In the genomic region with DNA sequence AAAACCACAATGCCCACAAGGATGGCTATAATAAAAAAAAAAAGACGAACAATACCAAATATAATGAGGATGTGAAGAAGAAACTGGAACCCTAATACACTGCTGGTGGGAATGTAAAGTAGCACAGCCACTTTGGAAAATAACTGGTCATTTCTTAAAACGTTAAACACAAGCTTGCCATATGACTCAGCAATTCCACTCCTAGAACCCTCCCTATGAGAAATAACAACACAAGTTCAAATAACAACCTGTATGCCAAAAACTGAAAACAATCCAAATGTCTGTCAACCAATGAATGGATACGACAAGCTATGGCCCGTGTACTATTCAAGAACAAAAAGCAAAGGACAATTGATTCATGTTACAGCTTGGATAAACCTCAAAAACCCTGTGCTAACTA, we compare ENCODE assay signal across 16 cellular contexts. TPM values are rescaled to one million over a fixed set of nuclear protein-coding genes. Genes with fewer than 3 reads are reported as not detected.
DNase-seq lines count a peak whose midpoint lies in the region; ATAC-seq, FAIRE-seq and TF ChIP-seq lines count a peak whose summit lies in the region.
"Had no signal": no experiment of that assay in that cellular context is flagged by ENCODE, and none has a peak within 500 bp of the region (broad histone marks: within the 10 kb centered on the region; RNA-seq: fewer than 3 reads in every experiment).

No MANE protein-coding gene starts in this region.

- ATAC-seq in HG02870 (IDR thresholded peaks at IDR 0.05; ENCODE audit: unreplicated experiment): no peak

- no peak for TF ChIP-seq CTCF in HFF-Myc (IDR thresholded peaks at IDR 0.05; ENCODE audit: low read depth, low read length, missing control alignments)
- no peak for TF ChIP-seq CTCF in astrocyte (IDR thresholded peaks at IDR 0.05; ENCODE audit: insufficient read depth, low read depth, low read length)
- no peak for TF ChIP-seq CTCF in keratinocyte (optimal IDR thresholded peaks at IDR 0.05 in 1 of 3, IDR thresholded peaks at IDR 0.05 in 1 of 3, conservative IDR thresholded peaks at IDR 0.05 in 1 of 3; ENCODE audit: extremely low read depth in 1 of 3, insufficient read depth in 2 of 3, low read length in 3 of 3)

- H3K27ac ChIP-seq in astrocyte (ENCODE audit: low read depth, low read length): no peak overlapping the region
- H3K27ac ChIP-seq in keratinocyte (ENCODE audit: control insufficient read depth, insufficient read depth, low read length): no peak overlapping the region
- H3K27ac ChIP-seq: neutrophil, tibial artery, VCaP had no signal

- no peaks in the 10 kb centered on the region for H3K27me3 ChIP-seq in astrocyte (ENCODE audit: insufficient read depth, low read length)
- H3K27me3 ChIP-seq in keratinocyte (ENCODE audit: control insufficient read depth, extremely low read depth, insufficient read depth, low read length): no peaks in the 10 kb centered on the region
- H3K27me3 ChIP-seq: neutrophil, tibial artery had no signal

- H3K79me2 ChIP-seq in astrocyte (ENCODE audit: insufficient read depth, low read length) (no peaks in the 10 kb centered on the region), keratinocyte (ENCODE audit: control insufficient read depth, insufficient read depth, low read length) (no peaks in the 10 kb centered on the region)

- H3K4me2 ChIP-seq in astrocyte (ENCODE audit: low read length): peak overlapping the region; percentile 3
- peak overlapping the region; percentile 40 for H3K4me2 ChIP-seq in keratinocyte (ENCODE audit: control insufficient read depth, extremely low read depth, insufficient read depth, low read depth, low read length)

- peak; percentile 66 for FAIRE-seq in astrocyte (lab: Jason Lieb, UNC)
- FAIRE-seq in keratinocyte (lab: Jason Lieb, UNC): peak; percentile 97
- FAIRE-seq: islet of Langerhans, RCC 7860 had no signal

- no peak overlapping the region for H3K4me3 Mint-ChIP-seq in astrocyte (ENCODE audit: unreplicated experiment)
- H3K4me3 Mint-ChIP-seq: CD4-positive, alpha-beta memory T cell had no signal

- H3K9me3 Mint-ChIP-seq in astrocyte (ENCODE audit: unreplicated experiment): no peaks in the 10 kb centered on the region
- H3K9me3 Mint-ChIP-seq: CD4-positive, alpha-beta memory T cell had no signal

- no peaks in the 10 kb centered on the region for H4K20me1 ChIP-seq in astrocyte (ENCODE audit: insufficient read depth, low read length)
- no peaks in the 10 kb centered on the region for H4K20me1 ChIP-seq in keratinocyte (ENCODE audit: control insufficient read depth, extremely low read depth, insufficient read depth, low read length)

- in situ Hi-C loops in ACHN (cut with HindIII; ENCODE audit: low pct_ligation_motif_present, low pct_unique_long_range_greater_than_20kb, low sequenced_read_pairs): no loop called here

- no peak overlapping the region for H3K9ac ChIP-seq in astrocyte (ENCODE audit: low read length)
- no peak overlapping the region for H3K9ac ChIP-seq in keratinocyte (ENCODE audit: control insufficient read depth, extremely low read depth, insufficient read depth, low read length)

- no peaks in the 10 kb centered on the region for H3K9me3 ChIP-seq in astrocyte (ENCODE audit: insufficient read depth, low read depth, low read length)
- H3K9me3 ChIP-seq in keratinocyte (ENCODE audit: control insufficient read depth, low read depth, low read length): no peaks in the 10 kb centered on the region
- H3K9me3 ChIP-seq: neutrophil, tibial artery had no signal

- dilution Hi-C loops in keratinocyte (cut with MboI; ENCODE audit: extremely low pct_ligation_motif_present, low sequenced_read_pairs): no loop called here

- no peaks in the 10 kb centered on the region for H3K36me3 ChIP-seq in astrocyte (ENCODE audit: insufficient read depth, low read length)
- no peaks in the 10 kb centered on the region for H3K36me3 ChIP-seq in keratinocyte (ENCODE audit: control insufficient read depth in 2 of 2, extremely low read depth in 1 of 2, insufficient read depth in 2 of 2, low read length in 2 of 2)
- H3K36me3 ChIP-seq: neutrophil, tibial artery had no signal

- DNase-seq in AG08395 (ENCODE audit: low spot score) (peak; percentile 43), HFF-Myc (ENCODE audit: extremely low read depth, low read depth) (peak; percentile 38), astrocyte (ENCODE audit: low read depth) (peak; percentile 82), keratinocyte (ENCODE audit: low read depth, low spot score) (peak; percentile 63), mesenteric fat pad (ENCODE audit: low spot score) (no peak), hepatic stellate cell (ENCODE audit: low spot score) (no peak), ACHN (no peak)
- DNase-seq: activated effector memory CD4-positive, alpha-beta T cell treated with anti-CD3 and anti-CD28 coated beads, Interleukin-2, amount 50 U/mL, for 16 hours; CD4-positive, alpha-beta memory T cell; NCI-H2171; tibial artery had no signal

- no peaks in the 10 kb centered on the region for H3K9me1 ChIP-seq in keratinocyte (ENCODE audit: control insufficient read depth, extremely low read depth, insufficient read depth, low read length)

- peak overlapping the region; percentile 85 for H3K27ac Mint-ChIP-seq in astrocyte (ENCODE audit: unreplicated experiment)

- H3K4me1 Mint-ChIP-seq in astrocyte (ENCODE audit: low read depth, unreplicated experiment): peaks cover 28% of the 10 kb centered on the region

- H2AFZ ChIP-seq in astrocyte (ENCODE audit: low read depth, low read length) (no peak overlapping the region), keratinocyte (ENCODE audit: control insufficient read depth, low read length) (no peak overlapping the region)

- no peaks in the 10 kb centered on the region for H3K36me3 Mint-ChIP-seq in astrocyte (ENCODE audit: low read depth, unreplicated experiment)
- H3K36me3 Mint-ChIP-seq: CD4-positive, alpha-beta memory T cell had no signal

- H3K4me1 ChIP-seq in astrocyte (ENCODE audit: insufficient read depth, low read length) (peaks cover 16% of the 10 kb centered on the region), keratinocyte (ENCODE audit: control insufficient read depth, extremely low read depth, insufficient read depth, low read length) (peaks cover 43% of the 10 kb centered on the region)

- H3K4me3 ChIP-seq in HFF-Myc (replicated peaks; ENCODE audit: low read depth, low read length): no peak overlapping the region
- no peak overlapping the region for H3K4me3 ChIP-seq in astrocyte (ENCODE audit: insufficient read depth, low read depth, low read length)
- H3K4me3 ChIP-seq in keratinocyte (ENCODE audit: control insufficient read depth in 2 of 3, extremely low read depth in 1 of 3, insufficient read depth in 2 of 3, low read depth in 1 of 3, low read length in 3 of 3): no peak overlapping the region
- H3K4me3 ChIP-seq: tibial artery had no signal

- H3K27me3 Mint-ChIP-seq in astrocyte (ENCODE audit: low read depth, unreplicated experiment): peaks cover 3% of the 10 kb centered on the region
- H3K27me3 Mint-ChIP-seq: CD4-positive, alpha-beta memory T cell had no signal

RNA-seq across cellular contexts. Expression of a gene that starts 7.0 kb away (rescaled TPM):
- total RNA-seq in astrocyte (84.2 and 87.2 TPM in 2 replicates), mesenteric fat pad (not detected)
- 0.01 to 0.19 TPM (median 0.07 TPM) in 3 replicates for polyA plus RNA-seq in keratinocyte
- not detected for polyA plus RNA-seq in keratinocyte (2011; ENCODE audit: low read depth)
- polyA plus RNA-seq in keratinocyte (2011; cell fraction: cytosol; rRNA removed): 0.07 TPM in 1 of 2 replicates, not detected in the other
- polyA plus RNA-seq in keratinocyte (2011; cell fraction: nucleus; rRNA removed): 0.05 and 0.12 TPM in 2 replicates
- polyA plus RNA-seq in keratinocyte (2012; ENCODE audit: low replicate concordance): 0.05 TPM in 1 of 2 replicates, not detected in the other
- 0.64 TPM in 1 of 3 replicates, not detected in the others for polyA minus RNA-seq in keratinocyte
- not detected for polyA minus RNA-seq in keratinocyte (2011; cell fraction: cytosol; rRNA and poly(A)+ RNA removed)
- 0.23 TPM in 1 of 2 replicates, not detected in the other for polyA minus RNA-seq in keratinocyte (2011; cell fraction: nucleus; rRNA and poly(A)+ RNA removed)

RNA-seq across cellular contexts. Expression of a gene that starts 35.4 kb away (rescaled TPM):
- total RNA-seq in astrocyte (38.2 and 40.3 TPM in 2 replicates), mesenteric fat pad (17.3 TPM)
- 32.4 to 52.1 TPM (median 35.2 TPM) in 3 replicates for polyA plus RNA-seq in keratinocyte
- polyA plus RNA-seq in keratinocyte (2011; ENCODE audit: low read depth): 168 TPM
- 23.2 and 57.4 TPM in 2 replicates for polyA plus RNA-seq in keratinocyte (2011; cell fraction: cytosol; rRNA removed)
- 45.1 and 46.7 TPM in 2 replicates for polyA plus RNA-seq in keratinocyte (2011; cell fraction: nucleus; rRNA removed)
- polyA plus RNA-seq in keratinocyte (2012; ENCODE audit: low replicate concordance): 26.7 and 32.1 TPM in 2 replicates
- polyA minus RNA-seq in keratinocyte: 16.7 to 62.3 TPM (median 35.9 TPM) in 3 replicates
- 23.8 TPM for polyA minus RNA-seq in keratinocyte (2011; cell fraction: cytosol; rRNA and poly(A)+ RNA removed)
- polyA minus RNA-seq in keratinocyte (2011; cell fraction: nucleus; rRNA and poly(A)+ RNA removed): 29.8 and 58.3 TPM in 2 replicates

Comparison
In these comparisons a context has a peak if more than half of its experiments do, and no peak if none do; other contexts are left out.
1. DNase-seq: peak in AG08395 (single experiment), HFF-Myc (single experiment), astrocyte (single experiment) and keratinocyte (single experiment); none in mesenteric fat pad (single experiment), hepatic stellate cell (single experiment) and ACHN (single experiment).
2. RNA of a gene that starts 7.0 kb away (total RNA-seq): 84.2 to 87.2 TPM in astrocyte; not detected in mesenteric fat pad (single experiment); every median in the first group is over 10 times any median in the second.